ENCODE assay signal across 12 cellular contexts in genomic region chr18:59787998-59788875, GRCh38.
DNase-seq lines count a peak whose midpoint lies in the region; ATAC-seq and TF ChIP-seq lines count a peak whose summit lies in the region.
"Had no signal": no experiment of that assay in that cellular context is flagged by ENCODE, and none has a peak within 500 bp of the region (broad histone marks: within the 10 kb centered on the region; RNA-seq: fewer than 3 reads in every experiment).

No MANE protein-coding gene starts in this region.

- no peaks in the 10 kb centered on the region for H3K36me3 Mint-ChIP-seq in WTC11

- WGBS in suprapubic skin = 38% methylated on average over 13 of the region's 13 CpGs

- intact Hi-C loops in left ventricle myocardium superior (cut with micrococcal nuclease) (no loop called here), left ventricle myocardium inferior (cut with micrococcal nuclease) (no loop called here)

- no peak for DNase-seq in left ventricle myocardium superior
- no peak for DNase-seq in left ventricle myocardium inferior
- DNase-seq in SK-MEL-5 (ENCODE audit: low read depth, low spot score) = peak; percentile 17
- DNase-seq in foreskin fibroblast = peak; percentile 77 to 90
- DNase-seq in suprapubic skin (ENCODE audit: low spot score in 2 of 2) = peak in 1 of 2 donors; percentile 62
- DNase-seq in SIG-M5 treated with dmso at 0.1 percent for 504 hours (lab: John Stamatoyannopoulos, UW; ENCODE audit: unreplicated experiment) = no peak
- DNase-seq in WTC11 (ENCODE audit: low spot score) = no peak
- DNase-seq: activated CD4-positive, alpha-beta T cell treated with anti-CD3 and anti-CD28 coated beads for 48 hours; NCI-H1436 had no signal

- TF ChIP-seq EP300 in suprapubic skin (IDR thresholded peaks at IDR 0.05) = no peak

- TF ChIP-seq CTCF in left ventricle myocardium inferior (IDR thresholded peaks at IDR 0.05; ENCODE audit: borderline replicate concordance) (no peak), foreskin fibroblast (IDR thresholded peaks at IDR 0.05; ENCODE audit: low read depth, low read length) (no peak), suprapubic skin (IDR thresholded peaks at IDR 0.05) (no peak), WTC11 (IDR thresholded peaks at IDR 0.05) (no peak)

- H3K27ac ChIP-seq in left ventricle myocardium inferior (replicated peaks) = no peak overlapping the region
- peak overlapping the region; percentile 66 for H3K27ac ChIP-seq in suprapubic skin
- H3K27ac ChIP-seq: gastroesophageal sphincter had no signal

- H3K27ac Mint-ChIP-seq in WTC11 = no peak overlapping the region
- H3K27ac Mint-ChIP-seq: B cell had no signal

- peak; percentile 47 for ATAC-seq in left ventricle myocardium superior
- ATAC-seq in HG03432 (IDR thresholded peaks at IDR 0.05; ENCODE audit: unreplicated experiment) = no peak
- no peak for ATAC-seq in WTC11
- ATAC-seq: gastroesophageal sphincter had no signal

- TF ChIP-seq POLR2A in suprapubic skin (IDR thresholded peaks at IDR 0.05) = no peak

- H3K4me3 ChIP-seq in left ventricle myocardium inferior (no peak overlapping the region), foreskin fibroblast (ENCODE audit: low read depth in 1 of 2, low read length in 2 of 2) (peak overlapping the region; percentile 8 to 20), suprapubic skin (no peak overlapping the region)
- H3K4me3 ChIP-seq: gastroesophageal sphincter had no signal

- H3K4me1 ChIP-seq in left ventricle myocardium inferior (peaks cover 4% of the 10 kb centered on the region), suprapubic skin (peaks cover 5% of the 10 kb centered on the region)
- H3K4me1 ChIP-seq: gastroesophageal sphincter had no signal

- in situ Hi-C loops in SK-MEL-5 (cut with HindIII; ENCODE audit: low pct_unique_long_range_greater_than_20kb, low sequenced_read_pairs) = no loop called here

- H3K9me3 Mint-ChIP-seq in WTC11 = peaks cover 5% of the 10 kb centered on the region

- POLR2A ChIA-PET in WTC11 (lab: Charles Lee) = no interaction called here

- H3K27me3 ChIP-seq in left ventricle myocardium inferior (ENCODE audit: low read depth) (peaks cover 44% of the 10 kb centered on the region), suprapubic skin (no peaks in the 10 kb centered on the region)
- H3K27me3 ChIP-seq: gastroesophageal sphincter had no signal

- H3K4me3 Mint-ChIP-seq in WTC11 = no peak overlapping the region
- H3K4me3 Mint-ChIP-seq: B cell had no signal

- CTCF ChIA-PET in WTC11 (lab: Charles Lee) = interaction anchor here (0.5 to 1.3 kb wide), 2 partner anchors 36 to 60 kb away, joined by 3 read pairs; no protein-coding TSS in a partner anchor

- H3K27me3 Mint-ChIP-seq in WTC11 (ENCODE audit: low read depth) = no peaks in the 10 kb centered on the region

- H3K36me3 ChIP-seq in left ventricle myocardium inferior (no peaks in the 10 kb centered on the region), suprapubic skin (no peaks in the 10 kb centered on the region)
- H3K36me3 ChIP-seq: gastroesophageal sphincter had no signal

- H3K4me1 Mint-ChIP-seq in WTC11 = peaks cover 8% of the 10 kb centered on the region
- H3K4me1 Mint-ChIP-seq: B cell had no signal

- H3K9me3 ChIP-seq in left ventricle myocardium inferior (replicated peaks) (no peaks in the 10 kb centered on the region), suprapubic skin (no peaks in the 10 kb centered on the region)
- H3K9me3 ChIP-seq: gastroesophageal sphincter had no signal

TF ChIP-seq in WTC11, 78 proteins besides CTCF, POLR2A, EP300 and RAD21:
- TF ChIP-seq GTF2I (CRISPR knock-in tag; conservative IDR thresholded peaks at IDR 0.05) = no peak
- no peak for TF ChIP-seq ZNF396 (CRISPR knock-in tag; IDR thresholded peaks at IDR 0.05; ENCODE audit: borderline replicate concordance)
- no peak for TF ChIP-seq ZNF416 (CRISPR knock-in tag; IDR thresholded peaks at IDR 0.05)
- TF ChIP-seq FOXP4 (CRISPR knock-in tag; IDR thresholded peaks at IDR 0.05) = no peak
- no peak for TF ChIP-seq ZMAT4 (CRISPR knock-in tag; IDR thresholded peaks at IDR 0.05)
- no peak for TF ChIP-seq TP53 (CRISPR knock-in tag; IDR thresholded peaks at IDR 0.05)
- TF ChIP-seq TEAD1 (CRISPR knock-in tag; IDR thresholded peaks at IDR 0.05) = no peak
- no peak for TF ChIP-seq ATF6 (CRISPR knock-in tag; IDR thresholded peaks at IDR 0.05)
- TF ChIP-seq ZNF121 (CRISPR knock-in tag; IDR thresholded peaks at IDR 0.05) = no peak
- TF ChIP-seq AR (CRISPR knock-in tag; IDR thresholded peaks at IDR 0.05) = no peak
- no peak for TF ChIP-seq IRF1 (CRISPR knock-in tag; IDR thresholded peaks at IDR 0.05)
- no peak for TF ChIP-seq USF1 (CRISPR knock-in tag; IDR thresholded peaks at IDR 0.05)
- no peak for TF ChIP-seq GABPB1 (CRISPR knock-in tag; IDR thresholded peaks at IDR 0.05)
- TF ChIP-seq OVOL2 (CRISPR knock-in tag; IDR thresholded peaks at IDR 0.05; ENCODE audit: borderline replicate concordance) = no peak
- no peak for TF ChIP-seq ZNF219 (CRISPR knock-in tag; IDR thresholded peaks at IDR 0.05; ENCODE audit: borderline replicate concordance)
- TF ChIP-seq SMAD4 (CRISPR knock-in tag; IDR thresholded peaks at IDR 0.05) = no peak
- TF ChIP-seq NFATC4 (CRISPR knock-in tag; IDR thresholded peaks at IDR 0.05) = no peak

Comparison
In these comparisons a context has a peak if more than half of its experiments do, and no peak if none do; other contexts are left out.
1. DNase-seq: peak in SK-MEL-5 (single experiment) and foreskin fibroblast (2 of 2); none in left ventricle myocardium superior (single experiment), left ventricle myocardium inferior (single experiment), SIG-M5 treated with dmso at 0.1 percent for 504 hours (single experiment) and WTC11 (single experiment).
2. H3K4me3 ChIP-seq: peak in foreskin fibroblast (2 of 2); none in left ventricle myocardium inferior (single experiment) and suprapubic skin (single experiment).